ENCODE assay signal across 1 cellular context in genomic region chr3:129182390-129183180, GRCh38.
A peak's percentile ranks its signal among the peaks of the same experiment; 100 is the strongest.
TF ChIP-seq lines count a peak whose summit lies in the region.

No MANE protein-coding gene starts in this region.

TF ChIP-seq in IMR-90, 13 proteins besides CTCF, POLR2A, EP300 and RAD21:
- TF ChIP-seq, protein P1, sequence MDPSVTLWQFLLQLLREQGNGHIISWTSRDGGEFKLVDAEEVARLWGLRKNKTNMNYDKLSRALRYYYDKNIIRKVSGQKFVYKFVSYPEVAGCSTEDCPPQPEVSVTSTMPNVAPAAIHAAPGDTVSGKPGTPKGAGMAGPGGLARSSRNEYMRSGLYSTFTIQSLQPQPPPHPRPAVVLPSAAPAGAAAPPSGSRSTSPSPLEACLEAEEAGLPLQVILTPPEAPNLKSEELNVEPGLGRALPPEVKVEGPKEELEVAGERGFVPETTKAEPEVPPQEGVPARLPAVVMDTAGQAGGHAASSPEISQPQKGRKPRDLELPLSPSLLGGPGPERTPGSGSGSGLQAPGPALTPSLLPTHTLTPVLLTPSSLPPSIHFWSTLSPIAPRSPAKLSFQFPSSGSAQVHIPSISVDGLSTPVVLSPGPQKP (IDR thresholded peaks at IDR 0.05; ENCODE audit: borderline replicate concordance, low read depth, low read length), result no peak
- peak; percentile 89 for TF ChIP-seq MXI1 (IDR thresholded peaks at IDR 0.05; ENCODE audit: borderline replicate concordance, low read depth, low read length)
- no peak for TF ChIP-seq FOS (IDR thresholded peaks at IDR 0.05; ENCODE audit: low read depth, low read length)
